In genomic region chr15:67280217-67280616, GRCh38 we compare ENCODE assay signal across 26 cellular contexts.
"Had no signal": no experiment of that assay in that cellular context is flagged by ENCODE, and none has a peak within 500 bp of the region (broad histone marks: within the 10 kb centered on the region; RNA-seq: fewer than 3 reads in every experiment).

No MANE protein-coding gene starts in this region.

- H3K36me3 ChIP-seq: left lung, pancreas, prostate gland, tibial nerve, uterus had no signal

- H3K4me1 Mint-ChIP-seq: naive thymus-derived CD4-positive, alpha-beta T cell had no signal

- H3K36me3 Mint-ChIP-seq: natural killer cell treated with Interleukin-12 subunit alpha and Interleukin-12 subunit beta and Interleukin-15 and Interleukin-18, amount 100 ng/mL, for 72 hours had no signal

- H3K27me3 ChIP-seq: left lung, pancreas, tibial nerve, uterus had no signal

- H3K4me3 ChIP-seq: left lung, lung, mucosa of descending colon, pancreas, prostate gland, skin epidermis, tibial nerve, uterus had no signal

- H3K27ac ChIP-seq: left lung, pancreas, prostate gland, skin epidermis, tibial nerve, uterus had no signal

- H3K27me3 Mint-ChIP-seq: type B pancreatic cell had no signal

- ATAC-seq: left lung; mucosa of descending colon; naive thymus-derived CD4-positive, alpha-beta T cell; natural killer cell treated with Interleukin-12 subunit alpha and Interleukin-12 subunit beta and Interleukin-15 and Interleukin-18, amount 100 ng/mL, for 72 hours; pancreas; right cardiac atrium; sciatic nerve had no signal

- H3K4me3 Mint-ChIP-seq: naive thymus-derived CD4-positive, alpha-beta T cell; natural killer cell treated with Interleukin-12 subunit alpha and Interleukin-12 subunit beta and Interleukin-15 and Interleukin-18, amount 100 ng/mL, for 72 hours; neural crest cell; stimulated activated naive CD8-positive, alpha-beta T cell treated with anti-CD3 and anti-CD28 coated beads, Interleukin-15, Interleukin-2, amounts not matched to agents 100 ng/mL and 50 ng/mL, for 24 hours; type B pancreatic cell had no signal

- H3K9me3 Mint-ChIP-seq: natural killer cell treated with Interleukin-12 subunit alpha and Interleukin-12 subunit beta and Interleukin-15 and Interleukin-18, amount 100 ng/mL, for 72 hours had no signal

- H3K4me1 ChIP-seq: left lung, pancreas, prostate gland, tibial nerve, uterus had no signal

- DNase-seq: hippocampal formation; left lung; midbrain; mucosa of descending colon; naive thymus-derived CD4-positive, alpha-beta T cell; nucleus accumbens; pancreas; posterior cingulate gyrus; retina; right cardiac atrium; stimulated activated CD4-positive, alpha-beta T cell treated with anti-CD3 and anti-CD28 coated beads, Interleukin-12 subunit alpha, Interleukin-12 subunit beta, amount 100 ng/mL, for 4 hours; stimulated activated CD4-positive, alpha-beta T cell treated with anti-CD3 and anti-CD28 coated beads, Interleukin-15, amount 100 ng/mL, for 24 hours; stimulated activated CD4-positive, alpha-beta T cell treated with anti-CD3 and anti-CD28 coated beads, Interleukin-2, amount 100 ng/mL, for 24 hours; stimulated activated CD4-positive, alpha-beta T cell treated with anti-CD3 and anti-CD28 coated beads, Interleukin-4, amount 100 ng/mL, for 1 hour; stimulated activated naive CD4-positive, alpha-beta T cell; substantia nigra; uterus had no signal

- H3K27ac Mint-ChIP-seq: naive thymus-derived CD4-positive, alpha-beta T cell; natural killer cell treated with Interleukin-12 subunit alpha and Interleukin-12 subunit beta and Interleukin-15 and Interleukin-18, amount 100 ng/mL, for 72 hours; stimulated activated naive CD8-positive, alpha-beta T cell treated with anti-CD3 and anti-CD28 coated beads, Interleukin-15, Interleukin-2, amounts not matched to agents 100 ng/mL and 50 ng/mL, for 24 hours; type B pancreatic cell had no signal
